ENCODE assay signal across 17 cellular contexts in the genomic region with DNA sequence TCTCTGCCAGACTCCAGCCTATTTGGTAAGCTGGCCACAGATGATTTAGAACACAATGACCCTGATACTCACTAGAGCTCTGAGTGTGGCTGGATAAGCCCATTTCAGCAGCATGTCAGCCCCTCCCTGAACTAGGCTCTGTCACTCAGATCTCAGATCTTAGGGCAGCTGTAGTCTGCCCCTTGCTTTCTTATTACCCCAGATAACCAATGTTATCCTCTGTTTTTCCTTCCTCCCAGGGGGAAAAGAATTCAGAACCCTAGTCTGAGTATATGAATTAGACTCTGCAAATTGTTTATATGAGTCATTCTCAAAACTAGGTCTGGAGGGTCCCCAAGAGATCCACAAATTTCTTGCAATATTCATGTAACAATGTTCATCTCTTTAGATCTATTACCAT.
DNase-seq lines count a peak whose midpoint lies in the region; ATAC-seq, FAIRE-seq and TF ChIP-seq lines count a peak whose summit lies in the region.
"Had no signal": no experiment of that assay in that cellular context is flagged by ENCODE, and none has a peak within 500 bp of the region (broad histone marks: within the 10 kb centered on the region; RNA-seq: fewer than 3 reads in every experiment).

No MANE protein-coding gene starts in this region.

- intact Hi-C loops in PC-9 (cut with micrococcal nuclease; ENCODE audit: unreplicated experiment), result loop anchor here (1.0 to 2.0 kb wide), 2 partner anchors 65 to 290 kb away; no protein-coding TSS in a partner anchor

- peaks cover 44% of the 10 kb centered on the region for H3K4me1 Mint-ChIP-seq in osteocyte (ENCODE audit: unreplicated experiment)
- H3K4me1 Mint-ChIP-seq: activated B cell treated with CpG ODN at 0.5 μM for 24 hours had no signal

- no peaks in the 10 kb centered on the region for H3K27me3 Mint-ChIP-seq in osteocyte (ENCODE audit: unreplicated experiment)
- H3K27me3 Mint-ChIP-seq: activated B cell treated with CpG ODN at 0.5 μM for 24 hours had no signal

- H3K27ac ChIP-seq in PC-9 (peak overlapping the region; percentile 22; the same call in 1 of the 2 replicates), coronary artery (peak overlapping the region; percentile 10 to 66)
- H3K27ac ChIP-seq: body of pancreas, suprapubic skin had no signal

- H3K36me3 ChIP-seq in PC-9 (ENCODE audit: low read depth), result no peaks in the 10 kb centered on the region
- H3K36me3 ChIP-seq: suprapubic skin had no signal

- ATAC-seq in HG03469 (IDR thresholded peaks at IDR 0.05; ENCODE audit: unreplicated experiment), result no peak

- no peak overlapping the region for H2AFZ ChIP-seq in PC-9

- no peaks in the 10 kb centered on the region for H4K20me1 ChIP-seq in PC-9 (ENCODE audit: insufficient read depth)

- no peaks in the 10 kb centered on the region for H3K9me2 ChIP-seq in PC-9 (ENCODE audit: insufficient read depth)

- H3K79me2 ChIP-seq in PC-9 (ENCODE audit: low read depth), result no peaks in the 10 kb centered on the region

- H3K4me2 ChIP-seq in PC-9, result peak overlapping the region; percentile 44

- no peaks in the 10 kb centered on the region for H3K27me3 ChIP-seq in PC-9 (ENCODE audit: insufficient read depth, low read depth)
- H3K27me3 ChIP-seq: body of pancreas, suprapubic skin had no signal

- no peak for TF ChIP-seq POLR2A in H54 (IDR thresholded peaks at IDR 0.05; ENCODE audit: low read depth, low read length)

- H3K4me3 ChIP-seq in PC-9 (no peak overlapping the region), coronary artery (no peak overlapping the region)
- H3K4me3 ChIP-seq: body of pancreas, mucosa of descending colon, suprapubic skin had no signal

- H3K9me3 ChIP-seq in PC-9 (ENCODE audit: insufficient read depth, low read depth), result no peaks in the 10 kb centered on the region
- H3K9me3 ChIP-seq: body of pancreas, mucosa of descending colon, suprapubic skin had no signal

- no peak overlapping the region for H3K4me3 Mint-ChIP-seq in osteocyte (ENCODE audit: unreplicated experiment)
- H3K4me3 Mint-ChIP-seq: activated B cell treated with CpG ODN at 0.5 μM for 24 hours; activated T-cell treated with anti-CD3 and anti-CD28 coated beads, Interleukin-2, amount 50 U/mL, for 24 hours; H9 had no signal

- H3K4me1 ChIP-seq in PC-9 (replicated peaks; ENCODE audit: insufficient read depth), result peaks cover 32% of the 10 kb centered on the region
- H3K4me1 ChIP-seq: body of pancreas had no signal

- H3K9me3 Mint-ChIP-seq in osteocyte (ENCODE audit: unreplicated experiment), result no peaks in the 10 kb centered on the region
- H3K9me3 Mint-ChIP-seq: activated B cell treated with CpG ODN at 0.5 μM for 24 hours; activated T-cell treated with anti-CD3 and anti-CD28 coated beads, Interleukin-2, amount 50 U/mL, for 24 hours; H9 had no signal

- no peak for TF ChIP-seq CTCF in PC-9 (conservative IDR thresholded peaks at IDR 0.05)
- TF ChIP-seq CTCF in coronary artery (IDR thresholded peaks at IDR 0.05), result no peak
- TF ChIP-seq CTCF in osteocyte (IDR thresholded peaks at IDR 0.05), result no peak

- no TSS peak for BruUV-seq in PC-9 (replicated peaks; lab: Mats Ljungman, UMichigan)

- peak overlapping the region; percentile 76 for H3K27ac Mint-ChIP-seq in osteocyte (ENCODE audit: unreplicated experiment)
- H3K27ac Mint-ChIP-seq: activated B cell treated with CpG ODN at 0.5 μM for 24 hours; activated T-cell treated with anti-CD3 and anti-CD28 coated beads, Interleukin-2, amount 50 U/mL, for 24 hours; H9 had no signal

- DNase-seq in EH (ENCODE audit: low read depth), result peak; percentile 58
- no peak for DNase-seq in PC-9
- no peak for DNase-seq in coronary artery (ENCODE audit: low spot score)
- DNase-seq in osteocyte (ENCODE audit: extremely low spot score, unreplicated experiment), result no peak
- no peak for DNase-seq in DMS 273 treated with DMSO at 0.1 percent for 48 hours (lab: John Stamatoyannopoulos, UW)
- no peak for DNase-seq in H54 (ENCODE audit: insufficient read length, low spot score)
- no peak for DNase-seq in stimulated activated CD8-positive, alpha-beta memory T cell treated with anti-CD3 and anti-CD28 coated beads, Interleukin-4, amount 100 ng/mL, for 48 hours
- DNase-seq: activated B cell treated with CpG ODN at 0.5 μM for 24 hours; activated T-cell treated with anti-CD3 and anti-CD28 coated beads, Interleukin-2, amount 50 U/mL, for 24 hours; COR-L47; H9; NCI-H146; NCI-H526 had no signal

- CTCF ChIA-PET in PC-9 (lab: Charles Lee), result no interaction called here

- H3K36me3 Mint-ChIP-seq in osteocyte (ENCODE audit: unreplicated experiment), result peaks cover 3% of the 10 kb centered on the region

- no peak for FAIRE-seq in H54 (lab: Jason Lieb, UNC)

- H3F3A ChIP-seq in PC-9 (ENCODE audit: insufficient read depth, low read depth), result peaks cover 14% of the 10 kb centered on the region; the same call in 1 of the 2 replicates

- POLR2A ChIA-PET in PC-9 (lab: Charles Lee; ENCODE audit: unreplicated experiment), result no interaction called here
